Comparison of ENCODE assay signal across 16 cellular contexts in the genomic region with DNA sequence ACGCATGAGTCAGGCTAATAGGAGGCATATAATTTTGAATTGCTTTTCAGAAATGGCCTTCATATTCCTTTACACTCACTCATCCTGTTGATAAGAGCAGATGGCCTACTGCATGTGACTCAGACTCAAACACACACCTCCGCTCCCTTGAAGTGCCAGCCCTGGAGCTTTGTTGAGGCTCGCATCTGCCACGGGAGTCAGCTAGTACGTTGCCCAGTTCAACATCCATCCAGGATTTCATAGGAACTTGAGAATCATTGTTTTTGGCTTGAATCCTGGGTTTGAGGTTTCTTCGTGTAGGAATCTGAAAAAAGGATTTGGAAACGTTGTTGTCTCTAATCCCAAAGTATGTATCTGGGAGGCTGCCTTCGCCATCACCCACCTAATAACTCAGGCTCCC.
DNase-seq lines count a peak whose midpoint lies in the region; ATAC-seq and TF ChIP-seq lines count a peak whose summit lies in the region.
"Had no signal": no experiment of that assay in that cellular context is flagged by ENCODE, and none has a peak within 500 bp of the region (broad histone marks: within the 10 kb centered on the region; RNA-seq: fewer than 3 reads in every experiment).

No MANE protein-coding gene starts in this region.

- intact Hi-C loops in activated CD4-positive, alpha-beta T cell treated with anti-CD3 and anti-CD28 coated beads for 36 hours (cut with DNase I, micrococcal nuclease), result no loop called here

- H3K79me2 ChIP-seq in hepatocyte, result no peaks in the 10 kb centered on the region

- H2AFZ ChIP-seq in hepatocyte, result no peak overlapping the region

- H3K4me1 ChIP-seq in hepatocyte (ENCODE audit: insufficient read depth) (no peaks in the 10 kb centered on the region), thoracic aorta (ENCODE audit: control insufficient read depth in 1 of 2, low read depth in 2 of 2) (peaks cover 3 to 33% of the 10 kb centered on the region in 2 donors)
- H3K4me1 ChIP-seq: lower lobe of right lung had no signal

- DNase-seq in NCI-H1694 treated with DMSO at 0.1 percent for 48 hours (lab: John Stamatoyannopoulos, UW) (peak; percentile 3), NCI-H1694 (lab: John Stamatoyannopoulos, UW) (no peak), astrocyte of the spinal cord (ENCODE audit: low read depth, low spot score) (peak; percentile 86), hepatocyte (ENCODE audit: low spot score) (peak; percentile 29), thoracic aorta (ENCODE audit: low spot score) (no peak), type B pancreatic cell (ENCODE audit: extremely low spot score, unreplicated experiment) (no peak)
- no peak for DNase-seq in stimulated activated CD4-positive, alpha-beta T cell treated with anti-CD3 and anti-CD28 coated beads, Interleukin-1b, Interleukin-23, amount 100 ng/mL, for 48 hours
- DNase-seq in activated CD4-positive, alpha-beta T cell treated with anti-CD3 and anti-CD28 coated beads for 36 hours, result no peak
- DNase-seq: 8988T; activated CD4-positive, alpha-beta T cell treated with anti-CD3 and anti-CD28 coated beads, Interleukin-2, amount 50 U/mL, for 4 hours; activated gamma-delta T cell treated with Interleukin-2 at 50 U/mL for 16 hours; heart right ventricle; lower lobe of right lung; NCI-H146; T-cell had no signal

- peaks cover 8% of the 10 kb centered on the region for H3K27me3 Mint-ChIP-seq in activated CD4-positive, alpha-beta T cell treated with anti-CD3 and anti-CD28 coated beads for 36 hours
- H3K27me3 Mint-ChIP-seq in type B pancreatic cell, result peaks cover 20% of the 10 kb centered on the region

- H3K4me2 ChIP-seq in hepatocyte, result no peak overlapping the region

- no peak overlapping the region for H3K27ac Mint-ChIP-seq in activated CD4-positive, alpha-beta T cell treated with anti-CD3 and anti-CD28 coated beads for 36 hours
- H3K27ac Mint-ChIP-seq in type B pancreatic cell, result no peak overlapping the region
- H3K27ac Mint-ChIP-seq: T-cell had no signal

- H3K4me1 Mint-ChIP-seq in activated CD4-positive, alpha-beta T cell treated with anti-CD3 and anti-CD28 coated beads for 36 hours, result no peaks in the 10 kb centered on the region
- H3K4me1 Mint-ChIP-seq in type B pancreatic cell (ENCODE audit: unreplicated experiment), result peaks cover 7% of the 10 kb centered on the region
- H3K4me1 Mint-ChIP-seq: T-cell had no signal

- ATAC-seq in thoracic aorta (ENCODE audit: insufficient number of reproducible peaks, low FRiP score, low read depth), result peak; percentile 18
- ATAC-seq in activated CD4-positive, alpha-beta T cell treated with anti-CD3 and anti-CD28 coated beads for 36 hours, result no peak
- ATAC-seq: GM12878, T-cell had no signal

- H4K20me1 ChIP-seq in hepatocyte (ENCODE audit: insufficient read depth, poor library complexity, severe bottlenecking), result no peaks in the 10 kb centered on the region

- CTCF ChIA-PET in activated CD4-positive, alpha-beta T cell treated with anti-CD3 and anti-CD28 coated beads for 36 hours (lab: Charles Lee), result no interaction called here

- H3K4me3 ChIP-seq in astrocyte of the spinal cord (ENCODE audit: low read depth, low read length), result no peak overlapping the region
- H3K4me3 ChIP-seq in hepatocyte, result no peak overlapping the region
- peak overlapping the region; percentile 8 for H3K4me3 ChIP-seq in thoracic aorta
- H3K4me3 ChIP-seq: GM12878, heart right ventricle, lower lobe of right lung had no signal

- TF ChIP-seq CTCF in astrocyte of the spinal cord (IDR thresholded peaks at IDR 0.05; ENCODE audit: low read depth, low read length) (no peak), hepatocyte (IDR thresholded peaks at IDR 0.05; ENCODE audit: poor library complexity) (no peak), thoracic aorta (IDR thresholded peaks at IDR 0.05) (no peak), type B pancreatic cell (conservative IDR thresholded peaks at IDR 0.05) (no peak)

- in situ Hi-C loops in astrocyte of the spinal cord (cut with HindIII; ENCODE audit: low sequenced_read_pairs), result no loop called here

- H3K4me3 Mint-ChIP-seq in activated CD4-positive, alpha-beta T cell treated with anti-CD3 and anti-CD28 coated beads for 36 hours, result no peak overlapping the region
- no peak overlapping the region for H3K4me3 Mint-ChIP-seq in type B pancreatic cell
- H3K4me3 Mint-ChIP-seq: T-cell had no signal

- H3K9me3 ChIP-seq in hepatocyte (ENCODE audit: low read depth) (no peaks in the 10 kb centered on the region), thoracic aorta (no peaks in the 10 kb centered on the region)
- H3K9me3 ChIP-seq: lower lobe of right lung had no signal

- POLR2A ChIA-PET in activated CD4-positive, alpha-beta T cell treated with anti-CD3 and anti-CD28 coated beads for 36 hours (lab: Charles Lee), result no interaction called here

- H3K9me3 Mint-ChIP-seq in activated CD4-positive, alpha-beta T cell treated with anti-CD3 and anti-CD28 coated beads for 36 hours (ENCODE audit: low read depth), result no peaks in the 10 kb centered on the region
- no peaks in the 10 kb centered on the region for H3K9me3 Mint-ChIP-seq in type B pancreatic cell

- H3K36me3 ChIP-seq in hepatocyte (replicated peaks; ENCODE audit: insufficient read depth, low read depth) (no peaks in the 10 kb centered on the region), thoracic aorta (no peaks in the 10 kb centered on the region)
- H3K36me3 ChIP-seq: heart right ventricle, lower lobe of right lung had no signal

- H3K9me2 ChIP-seq in hepatocyte (replicated peaks; ENCODE audit: insufficient read depth), result no peaks in the 10 kb centered on the region

- H3K36me3 Mint-ChIP-seq in activated CD4-positive, alpha-beta T cell treated with anti-CD3 and anti-CD28 coated beads for 36 hours (ENCODE audit: low read depth), result no peaks in the 10 kb centered on the region
- H3K36me3 Mint-ChIP-seq in type B pancreatic cell, result no peaks in the 10 kb centered on the region
- H3K36me3 Mint-ChIP-seq: T-cell had no signal

- no peaks in the 10 kb centered on the region for H3K27me3 ChIP-seq in hepatocyte
- H3K27me3 ChIP-seq in thoracic aorta (replicated peaks; ENCODE audit: insufficient read depth), result no peaks in the 10 kb centered on the region
- H3K27me3 ChIP-seq: heart right ventricle had no signal

- H3K27ac ChIP-seq in hepatocyte, result no peak overlapping the region
- peak overlapping the region; percentile 54 to 69 for H3K27ac ChIP-seq in thoracic aorta
- H3K27ac ChIP-seq: lower lobe of right lung had no signal

- WGBS in hepatocyte (ENCODE audit: low lambda C conversion rate, missing lambda C conversion rate), result 72% methylated on average over 8 of the region's 8 CpGs

Comparison
In these comparisons a context has a peak if more than half of its experiments do, and no peak if none do; other contexts are left out.
1. DNase-seq: peak in NCI-H1694 treated with DMSO at 0.1 percent for 48 hours (single experiment), astrocyte of the spinal cord (single experiment) and hepatocyte (single experiment); none in NCI-H1694 (single experiment), thoracic aorta (single experiment), stimulated activated CD4-positive, alpha-beta T cell treated with anti-CD3 and anti-CD28 coated beads, Interleukin-1b, Interleukin-23, amount 100 ng/mL, for 48 hours (single experiment), activated CD4-positive, alpha-beta T cell treated with anti-CD3 and anti-CD28 coated beads for 36 hours (single experiment) and type B pancreatic cell (single experiment).